ENCODE assay signal across 8 cellular contexts in the genomic region with DNA sequence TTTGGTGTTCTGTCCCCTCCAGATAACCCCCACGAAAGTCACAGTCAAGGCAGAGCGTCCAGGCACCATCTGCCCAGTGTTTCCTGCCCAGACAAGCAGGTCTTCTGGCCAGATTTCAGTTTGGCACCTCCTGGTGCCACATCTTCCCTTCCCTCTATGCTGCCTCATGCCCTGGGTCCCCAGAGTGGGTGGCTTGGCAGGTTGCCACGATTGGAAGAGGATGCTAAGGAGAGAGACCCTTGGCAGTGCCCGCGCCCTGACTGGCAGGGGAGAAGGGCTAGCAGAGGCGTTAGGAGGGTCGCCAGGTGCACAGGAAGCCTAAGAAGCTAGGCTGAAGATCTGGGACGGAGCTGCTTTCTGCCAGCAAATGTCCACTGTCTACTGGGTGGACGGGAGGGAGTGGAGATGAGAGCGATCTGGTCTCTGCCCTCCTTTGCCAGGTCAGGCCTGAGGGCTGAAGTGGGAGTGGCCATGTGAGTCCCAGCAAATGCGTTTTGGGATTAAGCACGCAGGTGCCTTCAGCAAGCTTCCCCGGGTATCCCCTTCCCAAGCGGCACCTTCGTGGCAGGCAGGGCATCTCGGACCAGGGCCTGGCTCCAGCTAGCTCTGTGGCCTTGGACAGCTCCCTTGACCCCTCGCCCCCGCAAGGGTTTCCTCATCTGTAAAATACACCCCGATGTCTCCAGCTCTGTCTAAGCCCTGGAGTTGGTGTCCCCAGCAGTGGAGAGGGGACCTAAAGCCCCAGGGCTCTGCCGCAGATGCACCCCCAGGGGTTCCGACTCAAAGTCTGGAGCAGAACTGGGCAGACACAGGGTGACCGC. TPM values are rescaled to one million over a fixed set of nuclear protein-coding genes. Genes with fewer than 3 reads are reported as not detected.
A peak's percentile ranks its signal among the peaks of the same experiment; 100 is the strongest.
DNase-seq lines count a peak whose midpoint lies in the region; ATAC-seq and TF ChIP-seq lines count a peak whose summit lies in the region.

No MANE protein-coding gene starts in this region.

- no peak overlapping the region for H3K27ac Mint-ChIP-seq in T-helper 2 cell treated with Interferon-gamma antibody and Interleukin-4, amounts not matched to agents 5 μg/mL and 100 μg/mL, for 36 hours
- peak overlapping the region; percentile 54 to 94 (median 82) for H3K27ac Mint-ChIP-seq in brain
- H3K27ac Mint-ChIP-seq in memory B cell: no peak overlapping the region

- intact Hi-C loops in transverse colon (cut with DNase I; ENCODE audit: low total_unique reads): loop anchor here (1.0 kb wide), 1 partner anchor 35 kb away; no protein-coding TSS in a partner anchor

- WGBS in transverse colon (ENCODE audit: low coverage in 1 of 2), 2 donors: 62 to 65% methylated on average over 6 to 14 of the region's 22 CpGs

- H3K4me1 ChIP-seq in transverse colon: peaks cover 15 to 43% (median 32%) of the 10 kb centered on the region in 4 donors

- peak overlapping the region; percentile 22 for H3K4me3 Mint-ChIP-seq in T-helper 2 cell treated with Interferon-gamma antibody and Interleukin-4, amounts not matched to agents 5 μg/mL and 100 μg/mL, for 36 hours
- H3K4me3 Mint-ChIP-seq in brain: peak overlapping the region in 3 of 5 experiments; percentile 10 to 53 (median 28)
- H3K4me3 Mint-ChIP-seq in memory B cell: peak overlapping the region; percentile 43

- TF ChIP-seq EP300 in transverse colon (IDR thresholded peaks at IDR 0.05; ENCODE audit: low read depth): no peak

- no peaks in the 10 kb centered on the region for H3K27me3 ChIP-seq in transverse colon

- TF ChIP-seq CTCF in brain (conservative IDR thresholded peaks at IDR 0.05) (no peak), transverse colon (IDR thresholded peaks at IDR 0.05) (no peak), GM13977 (IDR thresholded peaks at IDR 0.05; ENCODE audit: extremely low read depth, insufficient read depth, missing control alignments) (no peak)

- in situ Hi-C loops in transverse colon (cut with MboI; ENCODE audit: low pct_ligation_motif_present in 1 of 4, low pct_unique_long_range_greater_than_20kb in 1 of 4, low sequenced_read_pairs in 3 of 4): loop anchor here in 1 of 4 donors (10.0 kb wide), 1 partner anchor 248 kb away; a partner anchor contains a TSS
- in situ Hi-C loops in GM13977 (cut with MboI; ENCODE audit: low pct_unique_long_range_greater_than_20kb, low sequenced_read_pairs, unreplicated experiment): no loop called here

- no peaks in the 10 kb centered on the region for H3K9me3 ChIP-seq in transverse colon

- H3K36me3 ChIP-seq in transverse colon: no peaks in the 10 kb centered on the region

- peak overlapping the region; percentile 81 to 83 (median 82) for H3K27ac ChIP-seq in transverse colon

- no peak for TF ChIP-seq POLR2A in transverse colon (IDR thresholded peaks at IDR 0.05)

- H3K36me3 Mint-ChIP-seq in T-helper 2 cell treated with Interferon-gamma antibody and Interleukin-4, amounts not matched to agents 5 μg/mL and 100 μg/mL, for 36 hours (ENCODE audit: low read depth): no peaks in the 10 kb centered on the region
- H3K36me3 Mint-ChIP-seq in brain: no peaks in the 10 kb centered on the region
- no peaks in the 10 kb centered on the region for H3K36me3 Mint-ChIP-seq in memory B cell

- peak overlapping the region in 3 of 4 donors; percentile 17 to 51 (median 35) for H3K4me3 ChIP-seq in transverse colon

- peaks cover 5% of the 10 kb centered on the region for H3K27me3 Mint-ChIP-seq in T-helper 2 cell treated with Interferon-gamma antibody and Interleukin-4, amounts not matched to agents 5 μg/mL and 100 μg/mL, for 36 hours (ENCODE audit: low read depth)
- H3K27me3 Mint-ChIP-seq in brain (no peaks in the 10 kb centered on the region), memory B cell (peaks cover 11% of the 10 kb centered on the region)

- ATAC-seq in memory B cell (ENCODE audit: low read depth) (no peak), HG03108 (IDR thresholded peaks at IDR 0.05; ENCODE audit: unreplicated experiment) (no peak), GM18867 (IDR thresholded peaks at IDR 0.05; ENCODE audit: unreplicated experiment) (no peak)

- H3K9me3 Mint-ChIP-seq in T-helper 2 cell treated with Interferon-gamma antibody and Interleukin-4, amounts not matched to agents 5 μg/mL and 100 μg/mL, for 36 hours: no peaks in the 10 kb centered on the region
- H3K9me3 Mint-ChIP-seq in brain: no peaks in the 10 kb centered on the region
- H3K9me3 Mint-ChIP-seq in memory B cell: no peaks in the 10 kb centered on the region

- H3K4me1 Mint-ChIP-seq in T-helper 2 cell treated with Interferon-gamma antibody and Interleukin-4, amounts not matched to agents 5 μg/mL and 100 μg/mL, for 36 hours (ENCODE audit: low read depth): peaks cover 20% of the 10 kb centered on the region
- H3K4me1 Mint-ChIP-seq in brain (peaks cover 65% of the 10 kb centered on the region), memory B cell (peaks cover 16% of the 10 kb centered on the region)

- no peak for DNase-seq in T-helper 2 cell treated with Interferon-gamma antibody and Interleukin-4, amounts not matched to agents 5 μg/mL and 100 μg/mL, for 36 hours (ENCODE audit: low spot score)
- no peak for DNase-seq in T-helper 2 cell
- DNase-seq in memory B cell (ENCODE audit: low spot score in 2 of 2): no peak
- DNase-seq in transverse colon: no peak
- no peak for DNase-seq in GM13977 (ENCODE audit: low spot score)

RNA-seq across cellular contexts. Expression of a gene that starts 13.4 kb away (rescaled TPM):
- 3.5 TPM for polyA plus RNA-seq in brain (ENCODE audit: insufficient read depth, low read depth, low replicate concordance)
- 1 to 10 TPM in 2 of 4 donors, not detected in 2; 3.1 to 5.1 TPM for total RNA-seq in transverse colon

RNA-seq across cellular contexts. Expression of a gene that starts 21.2 kb away (rescaled TPM):
- polyA plus RNA-seq in brain (ENCODE audit: insufficient read depth, low read depth, low replicate concordance): 63.8 TPM
- total RNA-seq in transverse colon: 100 to 1,000 TPM in 3 of 4 donors, 10 to 100 TPM in 1; 62.5 to 263 (median 174) TPM

Comparison
In these comparisons a context has a peak if more than half of its experiments do, and no peak if none do; other contexts are left out.
1. H3K27ac Mint-ChIP-seq: peak in brain (5 of 5); none in T-helper 2 cell treated with Interferon-gamma antibody and Interleukin-4, amounts not matched to agents 5 μg/mL and 100 μg/mL, for 36 hours (single experiment) and memory B cell (single experiment).
2. Peak in every context shown above with its lines, with median percentiles within 50 percentile points of each other: H3K4me3 Mint-ChIP-seq.